Comparison of ENCODE assay signal across 18 cellular contexts in genomic region chr20:48599106-48599747, GRCh38.
A peak's percentile ranks its signal among the peaks of the same experiment; 100 is the strongest.
DNase-seq lines count a peak whose midpoint lies in the region; ATAC-seq and TF ChIP-seq lines count a peak whose summit lies in the region.
"Had no signal": no experiment of that assay in that cellular context is flagged by ENCODE, and none has a peak within 500 bp of the region (broad histone marks: within the 10 kb centered on the region; RNA-seq: fewer than 3 reads in every experiment).

No MANE protein-coding gene starts in this region.

- H3K4me1 Mint-ChIP-seq in glutamatergic neuron (ENCODE audit: low read depth, unreplicated experiment), result peaks cover 14% of the 10 kb centered on the region

- no peaks in the 10 kb centered on the region for H4K20me1 ChIP-seq in BLaER1 treated with 17β-estradiol and CSF1 and Interleukin-3, amounts not matched to agents 10 nM and 100 nM

- no peak for TF ChIP-seq POLR2A in NB4 (IDR thresholded peaks at IDR 0.05; ENCODE audit: extremely low read depth, insufficient read length)

- DNase-seq in NB4 (ENCODE audit: low read depth), result peak; percentile 24
- DNase-seq in glutamatergic neuron, result no peak
- DNase-seq in sciatic nerve (ENCODE audit: low spot score), result peak; percentile 40
- no peak for DNase-seq in MG63
- DNase-seq in UCSD-AML1 (lab: John Stamatoyannopoulos, UW; ENCODE audit: unreplicated experiment), result no peak
- DNase-seq: DMS79 treated with DMSO at 0.1 percent for 48 hours, IMR-90, MV-4-11, NCI-H1417 treated with DMSO at 0.1 percent for 48 hours, NCI-H2029, NCI-H2171 treated with DMSO at 0.1 percent for 48 hours, NCI-H510A, NCI-H774, SHP77 treated with DMSO at 0.1 percent for 48 hours had no signal

- H3K27ac ChIP-seq in BLaER1 treated with 17β-estradiol and CSF1 and Interleukin-3, amounts not matched to agents 10 nM and 100 nM, result no peak overlapping the region

- H3K36me3 Mint-ChIP-seq in glutamatergic neuron (ENCODE audit: unreplicated experiment), result peaks cover 4% of the 10 kb centered on the region

- H3K9me3 Mint-ChIP-seq in glutamatergic neuron (ENCODE audit: unreplicated experiment), result peaks cover 7% of the 10 kb centered on the region

- no peak for TF ChIP-seq CTCF in NB4 (IDR thresholded peaks at IDR 0.05; ENCODE audit: low read depth, low read length)
- no peak for TF ChIP-seq CTCF in glutamatergic neuron (IDR thresholded peaks at IDR 0.05; ENCODE audit: partially characterized antibody, unreplicated experiment)

- H3K4me3 ChIP-seq in BLaER1 treated with 17β-estradiol and CSF1 and Interleukin-3, amounts not matched to agents 10 nM and 100 nM, result no peak overlapping the region
- H3K4me3 ChIP-seq in NB4 (ENCODE audit: low read depth, low read length) (no peak overlapping the region), MG63 (no peak overlapping the region)

- H3K4me3 Mint-ChIP-seq in glutamatergic neuron (ENCODE audit: unreplicated experiment), result no peak overlapping the region
- H3K4me3 Mint-ChIP-seq: H9 had no signal

- no peak overlapping the region for H3K9ac ChIP-seq in BLaER1 treated with 17β-estradiol and CSF1 and Interleukin-3, amounts not matched to agents 10 nM and 100 nM

- intact Hi-C loops in sciatic nerve (cut with DNase I), result no loop called here

- peaks cover 8% of the 10 kb centered on the region for H3K27me3 Mint-ChIP-seq in glutamatergic neuron (ENCODE audit: unreplicated experiment)

- peaks cover 0 to 7% (median 0%) of the 10 kb centered on the region in 11 experiments; a peak in 3 of 22 replicates for H3K9me3 ChIP-seq in BLaER1 treated with 17β-estradiol and CSF1 and Interleukin-3, amounts not matched to agents 10 nM and 100 nM (replicated peaks in 1 of 11)
- H3K9me3 ChIP-seq in MG63, result no peaks in the 10 kb centered on the region

- H3K4me2 ChIP-seq in BLaER1 treated with 17β-estradiol and CSF1 and Interleukin-3, amounts not matched to agents 10 nM and 100 nM, result peak overlapping the region in 8 of 11 experiments; percentile 38 to 79 (median 62); a peak in 15 of 22 replicates

- H3K27ac Mint-ChIP-seq in glutamatergic neuron (ENCODE audit: unreplicated experiment), result peak overlapping the region; percentile 20
- H3K27ac Mint-ChIP-seq: H9 had no signal

- H3K36me3 ChIP-seq in BLaER1 treated with 17β-estradiol and CSF1 and Interleukin-3, amounts not matched to agents 10 nM and 100 nM, result no peaks in the 10 kb centered on the region
- H3K36me3 ChIP-seq in MG63, result no peaks in the 10 kb centered on the region

- H3K4me1 ChIP-seq in BLaER1 treated with 17β-estradiol and CSF1 and Interleukin-3, amounts not matched to agents 10 nM and 100 nM, result peaks cover 0 to 56% (median 39%) of the 10 kb centered on the region in 10 experiments; a peak in 15 of 20 replicates

- no peaks in the 10 kb centered on the region for H3K27me3 ChIP-seq in BLaER1 treated with 17β-estradiol and CSF1 and Interleukin-3, amounts not matched to agents 10 nM and 100 nM
- peaks cover 9% of the 10 kb centered on the region; the same call in 1 of the 2 replicates for H3K27me3 ChIP-seq in MG63

- ATAC-seq in sciatic nerve (no peak), GM18868 (IDR thresholded peaks at IDR 0.05; ENCODE audit: unreplicated experiment) (no peak)
- ATAC-seq: SK-N-SH treated with all-trans-retinoic acid at 6 μM for 48 hours had no signal

Comparison
In these comparisons a context has a peak if more than half of its experiments do, and no peak if none do; other contexts are left out.
1. DNase-seq: peak in NB4 (single experiment) and sciatic nerve (single experiment); none in glutamatergic neuron (single experiment), MG63 (single experiment) and UCSD-AML1 (single experiment).